Comparison of ENCODE assay signal across 22 cellular contexts in genomic region chrX:128601706-128602105, GRCh38.
"Had no signal": no experiment of that assay in that cellular context is flagged by ENCODE, and none has a peak within 500 bp of the region (broad histone marks: within the 10 kb centered on the region; RNA-seq: fewer than 3 reads in every experiment).

No MANE protein-coding gene starts in this region.

- H3K36me3 ChIP-seq: esophagus muscularis mucosa, gastroesophageal sphincter, heart left ventricle, left lung, lower lobe of right lung had no signal

- H3K27ac Mint-ChIP-seq: immature natural killer cell, mesothelial cell of epicardium, naive B cell had no signal

- H3K4me1 ChIP-seq: esophagus muscularis mucosa, foreskin keratinocyte, gastroesophageal sphincter, heart left ventricle, left lung, lower lobe of right lung had no signal

- H3K4me1 Mint-ChIP-seq: immature natural killer cell, naive B cell had no signal

- H2AFZ ChIP-seq: hepatocyte had no signal

- H3K79me2 ChIP-seq: hepatocyte had no signal

- H3K27me3 ChIP-seq: esophagus muscularis mucosa, foreskin keratinocyte, gastroesophageal sphincter, heart left ventricle, hepatocyte, left lung had no signal

- H3K4me3 ChIP-seq: coronary artery, dorsolateral prefrontal cortex, esophagus muscularis mucosa, gastroesophageal sphincter, heart left ventricle, hepatocyte, left lung, lower lobe of right lung, mucosa of descending colon had no signal

- H3K4me3 Mint-ChIP-seq: immature natural killer cell, mesothelial cell of epicardium, naive B cell had no signal

- H3K9me3 ChIP-seq: esophagus muscularis mucosa, gastroesophageal sphincter, heart left ventricle, left lung, lower lobe of right lung, mucosa of descending colon had no signal

- H3K27ac ChIP-seq: coronary artery, dorsolateral prefrontal cortex, esophagus muscularis mucosa, foreskin keratinocyte, gastroesophageal sphincter, heart left ventricle, hepatocyte, left lung, lower lobe of right lung had no signal

- H3K4me2 ChIP-seq: hepatocyte had no signal

- H3K36me3 Mint-ChIP-seq: immature natural killer cell, mesothelial cell of epicardium, naive B cell had no signal

- FAIRE-seq: endothelial cell of umbilical vein had no signal

- H3K27me3 Mint-ChIP-seq: naive B cell had no signal

- ATAC-seq: foreskin keratinocyte, gastroesophageal sphincter, heart left ventricle, left cardiac atrium, left lung, left ventricle myocardium superior, lower lobe of right lung, mucosa of descending colon had no signal

- DNase-seq: dermis blood vessel endothelial cell; dorsolateral prefrontal cortex; effector CD4-positive, alpha-beta T cell; effector memory CD4-positive, alpha-beta T cell; foreskin keratinocyte; heart left ventricle; hypothalamus; immature natural killer cell; islet precursor cell; left cardiac atrium; left lung; left ventricle myocardium superior; lower lobe of right lung; mesenchymal stem cell; mucosa of descending colon; naive B cell had no signal
